In genomic region chr6:15924893-15925292, GRCh38 we compare ENCODE assay signal across 6 cellular contexts.
"Had no signal": no experiment of that assay in that cellular context is flagged by ENCODE, and none has a peak within 500 bp of the region (broad histone marks: within the 10 kb centered on the region; RNA-seq: fewer than 3 reads in every experiment).

No MANE protein-coding gene starts in this region.

- FAIRE-seq: HepG2, HTR-8/SVneo had no signal

- ATAC-seq: HepG2 had no signal

- DNase-seq: IMR-90, KBM-7, KG1 had no signal

- H3K27ac ChIP-seq: HL-60 had no signal
